ENCODE assay signal across 1 cellular context in genomic region chr22:40818747-40819662, GRCh38.
TF ChIP-seq lines count a peak whose summit lies in the region.

A gene with protein sequence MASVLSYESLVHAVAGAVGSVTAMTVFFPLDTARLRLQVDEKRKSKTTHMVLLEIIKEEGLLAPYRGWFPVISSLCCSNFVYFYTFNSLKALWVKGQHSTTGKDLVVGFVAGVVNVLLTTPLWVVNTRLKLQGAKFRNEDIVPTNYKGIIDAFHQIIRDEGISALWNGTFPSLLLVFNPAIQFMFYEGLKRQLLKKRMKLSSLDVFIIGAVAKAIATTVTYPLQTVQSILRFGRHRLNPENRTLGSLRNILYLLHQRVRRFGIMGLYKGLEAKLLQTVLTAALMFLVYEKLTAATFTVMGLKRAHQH (minus strand): TSS chr22:40819346. CDS start chr22:40819248, 98 bp downstream.

TF ChIP-seq in GM12878, 131 proteins besides CTCF, POLR2A, EP300 and RAD21 (continued from another document and continues in another):
- TF ChIP-seq PRDM15 (CRISPR knock-in tag; IDR thresholded peaks at IDR 0.05): no peak
- peak; percentile 35; the same call in 1 of the 2 replicates for TF ChIP-seq NBN (IDR thresholded peaks at IDR 0.05)
- TF ChIP-seq POU2F2 (IDR thresholded peaks at IDR 0.05; ENCODE audit: borderline replicate concordance, low read depth, low read length): no peak
- no peak for TF ChIP-seq CBFB (IDR thresholded peaks at IDR 0.05; ENCODE audit: low read depth)
- no peak for TF ChIP-seq NRF1 (conservative IDR thresholded peaks at IDR 0.05; ENCODE audit: low read depth, low read length)
- no peak for TF ChIP-seq ZNF274 (IDR thresholded peaks at IDR 0.05; ENCODE audit: insufficient read depth, insufficient read length)
- no peak for TF ChIP-seq TCF7 (IDR thresholded peaks at IDR 0.05; ENCODE audit: borderline replicate concordance)
- no peak; the same call in 1 of the 2 replicates for TF ChIP-seq SREBF1 (IDR thresholded peaks at IDR 0.05; ENCODE audit: low read length)
- TF ChIP-seq ASH2L (IDR thresholded peaks at IDR 0.05; ENCODE audit: borderline replicate concordance, low read depth): 0 out of 2 replicates have a peak, but pooled peaks have one; percentile 59
- no peak for TF ChIP-seq ZBTB33 (IDR thresholded peaks at IDR 0.05)
- TF ChIP-seq EZH2 (IDR thresholded peaks at IDR 0.05; ENCODE audit: borderline replicate concordance, control insufficient read depth, low read depth, low read length): no peak
- TF ChIP-seq E2F4 (IDR thresholded peaks at IDR 0.05; ENCODE audit: low read depth, low read length): 0 out of 2 replicates have a peak, but pooled peaks have one; percentile 22
- TF ChIP-seq GABPA (IDR thresholded peaks at IDR 0.05; ENCODE audit: low read depth): peak; percentile 85
- TF ChIP-seq POLR2AphosphoS5 (IDR thresholded peaks at IDR 0.05; ENCODE audit: low read length): peak; percentile 73; the same call in 1 of the 2 replicates
- no peak for TF ChIP-seq SIX5 (IDR thresholded peaks at IDR 0.05; ENCODE audit: low read depth, low read length, severe bottlenecking)
- no peak; the same call in 1 of the 2 replicates for TF ChIP-seq LARP7 (IDR thresholded peaks at IDR 0.05)
- no peak for TF ChIP-seq HDAC6 (IDR thresholded peaks at IDR 0.05; ENCODE audit: unreplicated experiment)
- TF ChIP-seq NFIC (IDR thresholded peaks at IDR 0.05; ENCODE audit: low read depth, low read length): no peak
- TF ChIP-seq ZNF622 (IDR thresholded peaks at IDR 0.05): no peak
- no peak for TF ChIP-seq TARDBP (IDR thresholded peaks at IDR 0.05; ENCODE audit: borderline replicate concordance)
- peak; percentile 32; the same call in 1 of the 2 replicates for TF ChIP-seq SPI1 (IDR thresholded peaks at IDR 0.05; ENCODE audit: borderline replicate concordance, insufficient read depth, low read depth, low read length)
- TF ChIP-seq ZNF217 (IDR thresholded peaks at IDR 0.05): no peak
- TF ChIP-seq, protein P1, sequence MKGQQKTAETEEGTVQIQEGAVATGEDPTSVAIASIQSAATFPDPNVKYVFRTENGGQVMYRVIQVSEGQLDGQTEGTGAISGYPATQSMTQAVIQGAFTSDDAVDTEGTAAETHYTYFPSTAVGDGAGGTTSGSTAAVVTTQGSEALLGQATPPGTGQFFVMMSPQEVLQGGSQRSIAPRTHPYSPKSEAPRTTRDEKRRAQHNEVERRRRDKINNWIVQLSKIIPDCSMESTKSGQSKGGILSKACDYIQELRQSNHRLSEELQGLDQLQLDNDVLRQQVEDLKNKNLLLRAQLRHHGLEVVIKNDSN (IDR thresholded peaks at IDR 0.05; ENCODE audit: borderline replicate concordance, extremely low read length, insufficient read depth, low read depth, low read length): peak; percentile 48
- no peak for TF ChIP-seq CEBPB (IDR thresholded peaks at IDR 0.05; ENCODE audit: borderline replicate concordance in 1 of 2, low read depth in 2 of 2, low read length in 2 of 2)
- TF ChIP-seq MTA2 (IDR thresholded peaks at IDR 0.05; ENCODE audit: low read depth): peak; percentile 66; the same call in 1 of the 2 replicates
- peak; percentile 94 for TF ChIP-seq NR2C1 (IDR thresholded peaks at IDR 0.05)
- no peak for TF ChIP-seq ZZZ3 (IDR thresholded peaks at IDR 0.05; ENCODE audit: control insufficient read depth, insufficient read length, low read depth)
- peak; percentile 32 for TF ChIP-seq SP1 (IDR thresholded peaks at IDR 0.05; ENCODE audit: low read depth, low read length)
- TF ChIP-seq CHD1 (IDR thresholded peaks at IDR 0.05; ENCODE audit: low read depth, low read length): no peak
- TF ChIP-seq, protein P2, sequence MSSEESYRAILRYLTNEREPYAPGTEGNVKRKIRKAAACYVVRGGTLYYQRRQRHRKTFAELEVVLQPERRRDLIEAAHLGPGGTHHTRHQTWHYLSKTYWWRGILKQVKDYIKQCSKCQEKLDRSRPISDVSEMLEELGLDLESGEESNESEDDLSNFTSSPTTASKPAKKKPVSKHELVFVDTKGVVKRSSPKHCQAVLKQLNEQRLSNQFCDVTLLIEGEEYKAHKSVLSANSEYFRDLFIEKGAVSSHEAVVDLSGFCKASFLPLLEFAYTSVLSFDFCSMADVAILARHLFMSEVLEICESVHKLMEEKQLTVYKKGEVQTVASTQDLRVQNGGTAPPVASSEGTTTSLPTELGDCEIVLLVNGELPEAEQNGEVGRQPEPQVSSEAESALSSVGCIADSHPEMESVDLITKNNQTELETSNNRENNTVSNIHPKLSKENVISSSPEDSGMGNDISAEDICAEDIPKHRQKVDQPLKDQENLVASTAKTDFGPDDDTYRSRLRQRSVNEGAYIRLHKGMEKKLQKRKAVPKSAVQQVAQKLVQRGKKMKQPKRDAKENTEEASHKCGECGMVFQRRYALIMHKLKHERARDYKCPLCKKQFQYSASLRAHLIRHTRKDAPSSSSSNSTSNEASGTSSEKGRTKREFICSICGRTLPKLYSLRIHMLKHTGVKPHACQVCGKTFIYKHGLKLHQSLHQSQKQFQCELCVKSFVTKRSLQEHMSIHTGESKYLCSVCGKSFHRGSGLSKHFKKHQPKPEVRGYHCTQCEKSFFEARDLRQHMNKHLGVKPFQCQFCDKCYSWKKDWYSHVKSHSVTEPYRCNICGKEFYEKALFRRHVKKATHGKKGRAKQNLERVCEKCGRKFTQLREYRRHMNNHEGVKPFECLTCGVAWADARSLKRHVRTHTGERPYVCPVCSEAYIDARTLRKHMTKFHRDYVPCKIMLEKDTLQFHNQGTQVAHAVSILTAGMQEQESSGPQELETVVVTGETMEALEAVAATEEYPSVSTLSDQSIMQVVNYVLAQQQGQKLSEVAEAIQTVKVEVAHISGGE (CRISPR knock-in tag; IDR thresholded peaks at IDR 0.05): no peak
- TF ChIP-seq RBBP5 (conservative IDR thresholded peaks at IDR 0.05): no peak
- TF ChIP-seq RAD51 (IDR thresholded peaks at IDR 0.05): peak; percentile 28; the same call in 1 of the 2 replicates
- TF ChIP-seq PAX5 (IDR thresholded peaks at IDR 0.05; ENCODE audit: borderline replicate concordance, low read depth, low read length): no peak
- no peak for TF ChIP-seq IRF5 (IDR thresholded peaks at IDR 0.05; ENCODE audit: borderline replicate concordance)
- no peak for TF ChIP-seq DPF2 (IDR thresholded peaks at IDR 0.05)
- TF ChIP-seq RCOR1 (conservative IDR thresholded peaks at IDR 0.05; ENCODE audit: low read depth, low read length): no peak
- no peak for TF ChIP-seq TCF12 (IDR thresholded peaks at IDR 0.05; ENCODE audit: low read depth, low read length)
- no peak for TF ChIP-seq REST (IDR thresholded peaks at IDR 0.05; ENCODE audit: low read depth, low read length)
- TF ChIP-seq, protein P3, sequence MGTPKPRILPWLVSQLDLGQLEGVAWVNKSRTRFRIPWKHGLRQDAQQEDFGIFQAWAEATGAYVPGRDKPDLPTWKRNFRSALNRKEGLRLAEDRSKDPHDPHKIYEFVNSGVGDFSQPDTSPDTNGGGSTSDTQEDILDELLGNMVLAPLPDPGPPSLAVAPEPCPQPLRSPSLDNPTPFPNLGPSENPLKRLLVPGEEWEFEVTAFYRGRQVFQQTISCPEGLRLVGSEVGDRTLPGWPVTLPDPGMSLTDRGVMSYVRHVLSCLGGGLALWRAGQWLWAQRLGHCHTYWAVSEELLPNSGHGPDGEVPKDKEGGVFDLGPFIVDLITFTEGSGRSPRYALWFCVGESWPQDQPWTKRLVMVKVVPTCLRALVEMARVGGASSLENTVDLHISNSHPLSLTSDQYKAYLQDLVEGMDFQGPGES (IDR thresholded peaks at IDR 0.05): no peak
